In the genomic region with DNA sequence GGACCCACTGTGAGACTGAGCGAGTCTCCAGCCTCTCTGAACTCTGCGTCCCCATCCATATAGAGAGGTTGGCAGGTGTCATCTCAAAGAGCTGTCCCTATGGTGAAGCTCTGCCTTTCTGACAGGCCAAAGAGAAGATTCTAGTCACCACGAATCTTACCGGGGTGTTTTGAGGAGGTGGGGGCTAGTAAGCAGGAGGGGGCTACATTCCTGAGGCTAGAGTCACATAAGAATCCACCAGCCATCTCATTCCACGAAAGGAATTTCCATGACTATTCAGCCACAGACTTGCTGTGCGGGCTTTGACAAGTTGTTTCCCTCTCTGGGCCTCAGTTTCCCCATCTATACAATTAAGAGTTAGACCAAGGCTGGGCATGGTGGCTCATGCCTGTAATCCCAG, we compare ENCODE assay signal across 1 cellular context.
TF ChIP-seq lines count a peak whose summit lies in the region.

No MANE protein-coding gene starts in this region.

TF ChIP-seq in SK-N-SH, 30 proteins besides CTCF, POLR2A, EP300 and RAD21:
- no peak for TF ChIP-seq MXI1 (IDR thresholded peaks at IDR 0.05; ENCODE audit: low read depth, low read length)
- no peak for TF ChIP-seq EZH2phosphoT487 (IDR thresholded peaks at IDR 0.05; ENCODE audit: borderline replicate concordance, low read depth)
- TF ChIP-seq ELF1 (IDR thresholded peaks at IDR 0.05) = no peak
- TF ChIP-seq FOXM1 (IDR thresholded peaks at IDR 0.05; ENCODE audit: low read depth) = no peak
- TF ChIP-seq SMC3 (IDR thresholded peaks at IDR 0.05; ENCODE audit: low read depth, low read length) = no peak
- no peak for TF ChIP-seq TAF1 (IDR thresholded peaks at IDR 0.05; ENCODE audit: borderline replicate concordance, low read depth, low read length)
- TF ChIP-seq GATA2 (CRISPR knock-in tag; IDR thresholded peaks at IDR 0.05) = no peak
- peak; percentile 50; the same call in 1 of the 2 replicates for TF ChIP-seq FOSL2 (IDR thresholded peaks at IDR 0.05; ENCODE audit: borderline replicate concordance, low read depth)
- no peak; the same call in 1 of the 2 replicates for TF ChIP-seq JUND (IDR thresholded peaks at IDR 0.05)
- no peak for TF ChIP-seq GABPA (IDR thresholded peaks at IDR 0.05; ENCODE audit: low read depth)
- TF ChIP-seq, protein P1, sequence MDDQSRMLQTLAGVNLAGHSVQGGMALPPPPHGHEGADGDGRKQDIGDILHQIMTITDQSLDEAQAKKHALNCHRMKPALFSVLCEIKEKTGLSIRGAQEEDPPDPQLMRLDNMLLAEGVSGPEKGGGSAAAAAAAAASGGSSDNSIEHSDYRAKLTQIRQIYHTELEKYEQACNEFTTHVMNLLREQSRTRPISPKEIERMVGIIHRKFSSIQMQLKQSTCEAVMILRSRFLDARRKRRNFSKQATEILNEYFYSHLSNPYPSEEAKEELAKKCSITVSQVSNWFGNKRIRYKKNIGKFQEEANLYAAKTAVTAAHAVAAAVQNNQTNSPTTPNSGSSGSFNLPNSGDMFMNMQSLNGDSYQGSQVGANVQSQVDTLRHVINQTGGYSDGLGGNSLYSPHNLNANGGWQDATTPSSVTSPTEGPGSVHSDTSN (IDR thresholded peaks at IDR 0.05) = no peak
- TF ChIP-seq, protein P2, sequence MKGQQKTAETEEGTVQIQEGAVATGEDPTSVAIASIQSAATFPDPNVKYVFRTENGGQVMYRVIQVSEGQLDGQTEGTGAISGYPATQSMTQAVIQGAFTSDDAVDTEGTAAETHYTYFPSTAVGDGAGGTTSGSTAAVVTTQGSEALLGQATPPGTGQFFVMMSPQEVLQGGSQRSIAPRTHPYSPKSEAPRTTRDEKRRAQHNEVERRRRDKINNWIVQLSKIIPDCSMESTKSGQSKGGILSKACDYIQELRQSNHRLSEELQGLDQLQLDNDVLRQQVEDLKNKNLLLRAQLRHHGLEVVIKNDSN (IDR thresholded peaks at IDR 0.05; ENCODE audit: borderline replicate concordance, low read depth) = no peak
- TF ChIP-seq NRF1 (IDR thresholded peaks at IDR 0.05; ENCODE audit: low read depth, low read length) = no peak
- peak; percentile 15; the same call in 1 of the 2 replicates for TF ChIP-seq TCF12 (IDR thresholded peaks at IDR 0.05)
- TF ChIP-seq, protein P3, sequence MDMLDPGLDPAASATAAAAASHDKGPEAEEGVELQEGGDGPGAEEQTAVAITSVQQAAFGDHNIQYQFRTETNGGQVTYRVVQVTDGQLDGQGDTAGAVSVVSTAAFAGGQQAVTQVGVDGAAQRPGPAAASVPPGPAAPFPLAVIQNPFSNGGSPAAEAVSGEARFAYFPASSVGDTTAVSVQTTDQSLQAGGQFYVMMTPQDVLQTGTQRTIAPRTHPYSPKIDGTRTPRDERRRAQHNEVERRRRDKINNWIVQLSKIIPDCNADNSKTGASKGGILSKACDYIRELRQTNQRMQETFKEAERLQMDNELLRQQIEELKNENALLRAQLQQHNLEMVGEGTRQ (IDR thresholded peaks at IDR 0.05; ENCODE audit: borderline replicate concordance, low read depth, low read length) = no peak
- no peak for TF ChIP-seq MEF2A (IDR thresholded peaks at IDR 0.05; ENCODE audit: borderline replicate concordance, low read depth)
- no peak for TF ChIP-seq YY1 (IDR thresholded peaks at IDR 0.05; ENCODE audit: low read depth)
